ENCODE assay signal across 20 cellular contexts in genomic region chr12:33752854-33753253, GRCh38.
DNase-seq lines count a peak whose midpoint lies in the region; ATAC-seq and TF ChIP-seq lines count a peak whose summit lies in the region.
"Had no signal": no experiment of that assay in that cellular context is flagged by ENCODE, and none has a peak within 500 bp of the region (broad histone marks: within the 10 kb centered on the region; RNA-seq: fewer than 3 reads in every experiment).

No MANE protein-coding gene starts in this region.

- no peak overlapping the region for H4K91ac ChIP-seq in mesenchymal stem cell (ENCODE audit: low read length)

- no peaks in the 10 kb centered on the region for H3K36me3 Mint-ChIP-seq in activated T-helper 17 cell treated with anti-CD3 and anti-CD28 coated beads, Interleukin-2, amount 50 U/mL, for 72 hours (ENCODE audit: low read depth)
- H3K36me3 Mint-ChIP-seq: CD8-positive, alpha-beta memory T cell; immature natural killer cell had no signal

- H3K27me3 Mint-ChIP-seq in activated T-helper 17 cell treated with anti-CD3 and anti-CD28 coated beads, Interleukin-2, amount 50 U/mL, for 72 hours: no peaks in the 10 kb centered on the region
- H3K27me3 Mint-ChIP-seq: activated naive CD8-positive, alpha-beta T cell treated with anti-CD3 and anti-CD28 coated beads, Interleukin-2, amount 50 U/mL, for 24 hours; CD8-positive, alpha-beta memory T cell had no signal

- CTCF ChIA-PET in HEK293T (lab: Yijun Ruan, JAX): no interaction called here

- no peak overlapping the region for H2BK15ac ChIP-seq in mesenchymal stem cell (ENCODE audit: low read depth, poor library complexity, severe bottlenecking)

- POLR2A ChIA-PET in HEK293T (lab: Yijun Ruan, JAX): no interaction called here

- H2AK5ac ChIP-seq in mesenchymal stem cell (ENCODE audit: low read length, severe bottlenecking): no peak overlapping the region

- DNase-seq in DMS 273 (lab: John Stamatoyannopoulos, UW; ENCODE audit: unreplicated experiment) (peak; percentile 7), HT1080 (ENCODE audit: low read depth) (peak; percentile 83), RWPE2 (ENCODE audit: low spot score) (no peak), inferior parietal cortex (ENCODE audit: extremely low spot score) (peak; percentile 13), HEK293T (ENCODE audit: extremely low spot score) (no peak), mesenchymal stem cell (no peak), COLO829 (ENCODE audit: low spot score) (no peak)
- DNase-seq: activated CD4-positive, CD25-positive, alpha-beta regulatory T cell treated with anti-CD3 and anti-CD28 coated beads, Interleukin-2, amount 50 U/mL, for 72 hours; activated naive CD8-positive, alpha-beta T cell treated with anti-CD3 and anti-CD28 coated beads, Interleukin-2, amount 50 U/mL, for 24 hours; CD8-positive, alpha-beta memory T cell; immature natural killer cell; NCI-H1048; spleen had no signal

- H2BK5ac ChIP-seq in mesenchymal stem cell (ENCODE audit: low read depth, low read length, poor library complexity, severe bottlenecking): no peak overlapping the region

- H3K27ac ChIP-seq in RWPE2 (ENCODE audit: poor library complexity, severe bottlenecking) (no peak overlapping the region), mesenchymal stem cell (ENCODE audit: low read length, poor library complexity, severe bottlenecking) (no peak overlapping the region)
- H3K27ac ChIP-seq: esophagus muscularis mucosa, spleen, suprapubic skin had no signal

- no peak overlapping the region for H3K4me2 ChIP-seq in mesenchymal stem cell (ENCODE audit: low read length, poor library complexity, severe bottlenecking)

- H4K8ac ChIP-seq in mesenchymal stem cell (ENCODE audit: low read length): no peak overlapping the region

- TF ChIP-seq CTCF in RWPE2 (IDR thresholded peaks at IDR 0.05; ENCODE audit: poor library complexity, severe bottlenecking): no peak

- H3K9ac ChIP-seq in mesenchymal stem cell (ENCODE audit: low read length): no peak overlapping the region

- H3K18ac ChIP-seq in mesenchymal stem cell (ENCODE audit: low read depth in 1 of 2, low read length in 2 of 2): no peak overlapping the region

- H3K4me3 Mint-ChIP-seq in activated T-helper 17 cell treated with anti-CD3 and anti-CD28 coated beads, Interleukin-2, amount 50 U/mL, for 72 hours: no peak overlapping the region
- H3K4me3 Mint-ChIP-seq: activated naive CD8-positive, alpha-beta T cell treated with anti-CD3 and anti-CD28 coated beads, Interleukin-2, amount 50 U/mL, for 24 hours; activated T-helper 1 cell treated with anti-CD3 and anti-CD28 coated beads, Interleukin-12 subunit alpha, Interleukin-12 subunit beta, Interleukin-2, Interleukin-4 antibody, amounts not matched to agents 30 ng/mL and 10 ng/mL and 1 ng/mL, durations not matched to agents 14 hours and 24 hours and 36 hours; CD8-positive, alpha-beta memory T cell; immature natural killer cell; nephron; T-helper 2 cell treated with Interferon-gamma antibody and Interleukin-4, amounts not matched to agents 5 μg/mL and 100 μg/mL, for 36 hours had no signal

- H3K4me1 Mint-ChIP-seq in activated T-helper 17 cell treated with anti-CD3 and anti-CD28 coated beads, Interleukin-2, amount 50 U/mL, for 72 hours: no peaks in the 10 kb centered on the region
- H3K4me1 Mint-ChIP-seq: activated naive CD8-positive, alpha-beta T cell treated with anti-CD3 and anti-CD28 coated beads, Interleukin-2, amount 50 U/mL, for 24 hours; CD8-positive, alpha-beta memory T cell; immature natural killer cell; nephron had no signal

- no peak overlapping the region for H2BK120ac ChIP-seq in mesenchymal stem cell (ENCODE audit: low read depth, low read length)

- no peak overlapping the region for H3K23ac ChIP-seq in mesenchymal stem cell (ENCODE audit: low read length in 2 of 2)

- H3K4me3 ChIP-seq in RWPE2 (ENCODE audit: severe bottlenecking): no peak overlapping the region
- no peak overlapping the region for H3K4me3 ChIP-seq in mesenchymal stem cell (ENCODE audit: insufficient read depth in 1 of 2, low read depth in 1 of 2, low read length in 2 of 2)
- H3K4me3 ChIP-seq: esophagus muscularis mucosa, HAP-1, spleen, suprapubic skin had no signal

- H3K9me3 Mint-ChIP-seq in activated T-helper 17 cell treated with anti-CD3 and anti-CD28 coated beads, Interleukin-2, amount 50 U/mL, for 72 hours: peaks cover 9% of the 10 kb centered on the region
- H3K9me3 Mint-ChIP-seq: nephron had no signal

- H2BK12ac ChIP-seq in mesenchymal stem cell (ENCODE audit: low read length in 2 of 2): no peak overlapping the region

- H3K4ac ChIP-seq in mesenchymal stem cell (ENCODE audit: low read depth in 1 of 2, low read length in 2 of 2): no peak overlapping the region

- H3K27me3 ChIP-seq in RWPE2 (ENCODE audit: insufficient read depth, poor library complexity, severe bottlenecking): peaks cover 4% of the 10 kb centered on the region
- H3K27me3 ChIP-seq in mesenchymal stem cell (ENCODE audit: control insufficient read depth in 1 of 2, insufficient read depth in 1 of 2, low read length in 2 of 2): no peaks in the 10 kb centered on the region
- H3K27me3 ChIP-seq: esophagus muscularis mucosa, spleen, suprapubic skin had no signal

- no peak overlapping the region for H3K14ac ChIP-seq in mesenchymal stem cell (ENCODE audit: low read length in 2 of 2)

- ATAC-seq in RWPE2 (ENCODE audit: low read depth): peak; percentile 88
- ATAC-seq in activated T-helper 17 cell treated with anti-CD3 and anti-CD28 coated beads, Interleukin-2, amount 50 U/mL, for 72 hours (replicated peaks): no peak
- ATAC-seq: activated naive CD8-positive, alpha-beta T cell treated with anti-CD3 and anti-CD28 coated beads, Interleukin-2, amount 50 U/mL, for 24 hours had no signal

- WGBS in mesenchymal stem cell: 33% methylated on average over 1 of the region's 1 CpG

- H3K4me1 ChIP-seq in RWPE2 (ENCODE audit: insufficient read depth, poor library complexity, severe bottlenecking) (no peaks in the 10 kb centered on the region), mesenchymal stem cell (ENCODE audit: control insufficient read depth, insufficient read depth, low read depth, low read length) (no peaks in the 10 kb centered on the region)
- H3K4me1 ChIP-seq: esophagus muscularis mucosa, HAP-1, spleen, suprapubic skin had no signal

- no peak overlapping the region for H3K27ac Mint-ChIP-seq in activated T-helper 17 cell treated with anti-CD3 and anti-CD28 coated beads, Interleukin-2, amount 50 U/mL, for 72 hours
- H3K27ac Mint-ChIP-seq: activated naive CD8-positive, alpha-beta T cell treated with anti-CD3 and anti-CD28 coated beads, Interleukin-2, amount 50 U/mL, for 24 hours; activated T-helper 1 cell treated with anti-CD3 and anti-CD28 coated beads, Interleukin-12 subunit alpha, Interleukin-12 subunit beta, Interleukin-2, Interleukin-4 antibody, amounts not matched to agents 30 ng/mL and 10 ng/mL and 1 ng/mL, durations not matched to agents 14 hours and 24 hours and 36 hours; CD8-positive, alpha-beta memory T cell; immature natural killer cell; nephron; T-helper 2 cell treated with Interferon-gamma antibody and Interleukin-4, amounts not matched to agents 5 μg/mL and 100 μg/mL, for 36 hours had no signal

- H3K36me3 ChIP-seq in RWPE2 (ENCODE audit: low read depth) (no peaks in the 10 kb centered on the region), mesenchymal stem cell (ENCODE audit: control insufficient read depth in 1 of 2, insufficient read depth in 2 of 2, low read depth in 1 of 2, low read length in 2 of 2) (no peaks in the 10 kb centered on the region)
- H3K36me3 ChIP-seq: esophagus muscularis mucosa, HAP-1, spleen, suprapubic skin had no signal

- no peak overlapping the region for H2AFZ ChIP-seq in mesenchymal stem cell (ENCODE audit: low read depth, low read length)

- no peaks in the 10 kb centered on the region for H3K79me1 ChIP-seq in mesenchymal stem cell (replicated peaks; ENCODE audit: low read length, poor library complexity, severe bottlenecking)

- no peaks in the 10 kb centered on the region for H3K9me3 ChIP-seq in RWPE2 (ENCODE audit: severe bottlenecking)
- H3K9me3 ChIP-seq in mesenchymal stem cell (ENCODE audit: control insufficient read depth, low read length): peaks cover 4% of the 10 kb centered on the region
- H3K9me3 ChIP-seq: esophagus muscularis mucosa, HAP-1 had no signal

TF ChIP-seq in HEK293T, 16 proteins besides CTCF, POLR2A, EP300 and RAD21:
- TF ChIP-seq L3MBTL2 (conservative IDR thresholded peaks at IDR 0.05) (no peak), BHLHE40 (IDR thresholded peaks at IDR 0.05; ENCODE audit: borderline replicate concordance) (no peak), ARNT (IDR thresholded peaks at IDR 0.05) (no peak)

Comparison
In these comparisons a context has a peak if more than half of its experiments do, and no peak if none do; other contexts are left out.
1. DNase-seq: peak in DMS 273 (single experiment), HT1080 (single experiment) and inferior parietal cortex (single experiment); none in RWPE2 (single experiment), HEK293T (single experiment), mesenchymal stem cell (single experiment) and COLO829 (single experiment).